ENCODE assay signal across 29 cellular contexts in genomic region chrX:132086717-132087116, GRCh38. TPM values are rescaled to one million over a fixed set of nuclear protein-coding genes. Genes with fewer than 3 reads are reported as not detected.
DNase-seq lines count a peak whose midpoint lies in the region; ATAC-seq, FAIRE-seq and TF ChIP-seq lines count a peak whose summit lies in the region.
"Had no signal": no experiment of that assay in that cellular context is flagged by ENCODE, and none has a peak within 500 bp of the region (broad histone marks: within the 10 kb centered on the region; RNA-seq: fewer than 3 reads in every experiment).

No MANE protein-coding gene starts in this region.

- H3K18ac ChIP-seq in mesenchymal stem cell (ENCODE audit: low read depth in 1 of 2, low read length in 2 of 2): no peak overlapping the region

- WGBS in mesenchymal stem cell: 9% methylated on average over 1 of the region's 1 CpG

- H2AFZ ChIP-seq in mesenchymal stem cell (ENCODE audit: low read depth, low read length): no peak overlapping the region
- no peak overlapping the region for H2AFZ ChIP-seq in OCI-LY7 (ENCODE audit: low read length)

- H4K8ac ChIP-seq in mesenchymal stem cell (ENCODE audit: low read length): no peak overlapping the region

- H3K9me2 ChIP-seq in OCI-LY7 (ENCODE audit: insufficient read depth, low read length): no peaks in the 10 kb centered on the region

- H3K27me3 ChIP-seq in mesenchymal stem cell (ENCODE audit: control insufficient read depth in 1 of 2, insufficient read depth in 1 of 2, low read length in 2 of 2): peaks cover 0 to 42% of the 10 kb centered on the region in 2 experiments
- H3K27me3 ChIP-seq in SJCRH30: no peaks in the 10 kb centered on the region
- H3K27me3 ChIP-seq: gastrocnemius medialis, sigmoid colon, suprapubic skin, uterus had no signal

- H3K9ac ChIP-seq in mesenchymal stem cell (ENCODE audit: low read length): no peak overlapping the region

- no peak overlapping the region for H2BK15ac ChIP-seq in mesenchymal stem cell (ENCODE audit: low read depth, poor library complexity, severe bottlenecking)

- H2BK12ac ChIP-seq in mesenchymal stem cell (ENCODE audit: low read length in 2 of 2): no peak overlapping the region

- H3K4me2 ChIP-seq in mesenchymal stem cell (ENCODE audit: low read length, poor library complexity, severe bottlenecking) (no peak overlapping the region), OCI-LY7 (ENCODE audit: low read length) (no peak overlapping the region)

- CTCF ChIA-PET in OCI-LY7 (lab: Charles Lee; ENCODE audit: unreplicated experiment): no interaction called here

- H3K4me3 ChIP-seq in choroid plexus epithelial cell (ENCODE audit: low read depth, low read length) (no peak overlapping the region), mesenchymal stem cell (ENCODE audit: insufficient read depth in 1 of 2, low read depth in 1 of 2, low read length in 2 of 2) (no peak overlapping the region), SJCRH30 (no peak overlapping the region), OCI-LY7 (ENCODE audit: low read depth, low read length, poor library complexity, severe bottlenecking) (no peak overlapping the region)
- H3K4me3 ChIP-seq: gastrocnemius medialis, HAP-1, mucosa of descending colon, sigmoid colon, suprapubic skin, uterus had no signal

- H3K79me2 ChIP-seq in OCI-LY7 (ENCODE audit: insufficient read depth, low read depth, low read length): no peaks in the 10 kb centered on the region

- no peak overlapping the region for H3K4ac ChIP-seq in mesenchymal stem cell (ENCODE audit: low read depth in 1 of 2, low read length in 2 of 2)

- intact Hi-C loops in OCI-LY7 (cut with micrococcal nuclease; ENCODE audit: unreplicated experiment): no loop called here

- no peaks in the 10 kb centered on the region for H3K9me3 ChIP-seq in mesenchymal stem cell (ENCODE audit: control insufficient read depth, low read length)
- no peaks in the 10 kb centered on the region for H3K9me3 ChIP-seq in SJCRH30 (replicated peaks)
- H3K9me3 ChIP-seq in OCI-LY7 (ENCODE audit: low read length): no peaks in the 10 kb centered on the region
- H3K9me3 ChIP-seq: gastrocnemius medialis, HAP-1, mucosa of descending colon, sigmoid colon, suprapubic skin, uterus had no signal

- H3K36me3 ChIP-seq in mesenchymal stem cell (ENCODE audit: control insufficient read depth in 1 of 2, insufficient read depth in 2 of 2, low read depth in 1 of 2, low read length in 2 of 2) (no peaks in the 10 kb centered on the region), SJCRH30 (no peaks in the 10 kb centered on the region), OCI-LY7 (ENCODE audit: insufficient read depth, low read length) (no peaks in the 10 kb centered on the region)
- H3K36me3 ChIP-seq: gastrocnemius medialis, HAP-1, sigmoid colon, suprapubic skin, uterus had no signal

- H2BK120ac ChIP-seq in mesenchymal stem cell (ENCODE audit: low read depth, low read length): no peak overlapping the region

- no peak overlapping the region for H3K27ac ChIP-seq in mesenchymal stem cell (ENCODE audit: low read length, poor library complexity, severe bottlenecking)
- no peak overlapping the region for H3K27ac ChIP-seq in SJCRH30
- no peak overlapping the region for H3K27ac ChIP-seq in OCI-LY7 (ENCODE audit: low read depth, low read length, poor library complexity, severe bottlenecking)
- H3K27ac ChIP-seq: gastrocnemius medialis, sigmoid colon, suprapubic skin, uterus had no signal

- no peak overlapping the region for H4K91ac ChIP-seq in mesenchymal stem cell (ENCODE audit: low read length)

- DNase-seq in EL (peak; percentile 14), RCC 7860 (ENCODE audit: low spot score) (peak; percentile 18), choroid plexus epithelial cell (ENCODE audit: low read depth) (peak; percentile 13), mesenchymal stem cell (peak; percentile 19), NCI-H128 (lab: John Stamatoyannopoulos, UW; ENCODE audit: unreplicated experiment) (no peak), SJCRH30 (no peak), OCI-LY7 (ENCODE audit: low spot score) (no peak)
- DNase-seq: activated CD4-positive, alpha-beta T cell treated with anti-CD3 and anti-CD28 coated beads for 36 hours; activated naive CD8-positive, alpha-beta T cell treated with anti-CD3 and anti-CD28 coated beads for 36 hours; CD4-positive, alpha-beta memory T cell; cortex of kidney; gastrocnemius medialis; GDM1; hippocampal formation; KG1; mucosa of descending colon; NCI-H187 treated with DMSO at 0.1 percent for 48 hours; NCI-H2227 treated with DMSO at 0.1 percent for 48 hours; NCI-H748 treated with DMSO at 0.1 percent for 48 hours; nephron progenitor cell; posterior cingulate gyrus; SHP77 treated with DMSO at 0.1 percent for 48 hours; sigmoid colon; T-cell; uterus had no signal

- no peak overlapping the region for H3K23ac ChIP-seq in mesenchymal stem cell (ENCODE audit: low read length in 2 of 2)

- no TSS peak for BruUV-seq in OCI-LY7 (replicated peaks; lab: Mats Ljungman, UMichigan)

- H3K14ac ChIP-seq in mesenchymal stem cell (ENCODE audit: low read length in 2 of 2): no peak overlapping the region

- H3K4me1 ChIP-seq in mesenchymal stem cell (ENCODE audit: control insufficient read depth, insufficient read depth, low read depth, low read length) (no peaks in the 10 kb centered on the region), SJCRH30 (no peaks in the 10 kb centered on the region), OCI-LY7 (ENCODE audit: insufficient read depth, low read length, poor library complexity, severe bottlenecking) (no peaks in the 10 kb centered on the region)
- H3K4me1 ChIP-seq: gastrocnemius medialis, HAP-1, sigmoid colon, suprapubic skin, uterus had no signal

- no peak for FAIRE-seq in RCC 7860 (lab: Jason Lieb, UNC)
- FAIRE-seq: HTR-8/SVneo had no signal

- H2AK5ac ChIP-seq in mesenchymal stem cell (ENCODE audit: low read length, severe bottlenecking): no peak overlapping the region

- no peaks in the 10 kb centered on the region for H3K79me1 ChIP-seq in mesenchymal stem cell (replicated peaks; ENCODE audit: low read length, poor library complexity, severe bottlenecking)

- POLR2A ChIA-PET in OCI-LY7 (lab: Charles Lee): no interaction called here

- TF ChIP-seq CTCF in choroid plexus epithelial cell (conservative IDR thresholded peaks at IDR 0.05; ENCODE audit: low read depth, low read length) (no peak), OCI-LY7 (conservative IDR thresholded peaks at IDR 0.05; ENCODE audit: low read length) (no peak)

- H4K20me1 ChIP-seq in OCI-LY7 (ENCODE audit: insufficient read depth, low read length): no peaks in the 10 kb centered on the region

- H2BK5ac ChIP-seq in mesenchymal stem cell (ENCODE audit: low read depth, low read length, poor library complexity, severe bottlenecking): no peak overlapping the region

- ATAC-seq in GM21515 (IDR thresholded peaks at IDR 0.05; ENCODE audit: unreplicated experiment): no peak
- ATAC-seq: activated CD4-positive, alpha-beta T cell treated with anti-CD3 and anti-CD28 coated beads for 36 hours; gastrocnemius medialis; mucosa of descending colon; T-cell had no signal

RNA-seq across cellular contexts. Expression of gene FRMD7, which starts 41.1 kb away (rescaled TPM):
- polyA plus RNA-seq in mesenchymal stem cell (2013, experiment 1 of 2): not detected
- polyA plus RNA-seq in mesenchymal stem cell (2013, experiment 2 of 2): not detected
- not detected in 2 replicates for total RNA-seq in SJCRH30 (2014; rRNA removed; shearing (Covaris generic))
- not detected in 2 replicates for total RNA-seq in OCI-LY7 (2014; rRNA removed; shearing (Covaris generic))
- not detected in 2 replicates for total RNA-seq in OCI-LY7 (2022)
- total RNA-seq: activated CD4-positive, alpha-beta T cell treated with anti-CD3 and anti-CD28 coated beads for 36 hours; activated naive CD8-positive, alpha-beta T cell treated with anti-CD3 and anti-CD28 coated beads for 36 hours; CD4-positive, alpha-beta memory T cell; gastrocnemius medialis; mucosa of descending colon; T-cell had no signal
- polyA plus RNA-seq: CD4-positive, alpha-beta memory T cell had no signal

Comparison
In these comparisons a context has a peak if more than half of its experiments do, and no peak if none do; other contexts are left out.
1. DNase-seq: peak in EL (single experiment), RCC 7860 (single experiment), choroid plexus epithelial cell (single experiment) and mesenchymal stem cell (single experiment); none in NCI-H128 (single experiment), SJCRH30 (0 of 2) and OCI-LY7 (single experiment).